Comparison of ENCODE assay signal across 5 cellular contexts in genomic region chr18:49164738-49165137, GRCh38.
"Had no signal": no experiment of that assay in that cellular context is flagged by ENCODE, and none has a peak within 500 bp of the region (broad histone marks: within the 10 kb centered on the region; RNA-seq: fewer than 3 reads in every experiment).

No MANE protein-coding gene starts in this region.

- DNase-seq: GDM1, GF-D8 had no signal

- ATAC-seq: GM12878 had no signal

- FAIRE-seq: GM12878, GM12892, GM18507 had no signal

- H3K4me3 ChIP-seq: GM12878 had no signal
